ENCODE assay signal across 9 cellular contexts in the genomic region with DNA sequence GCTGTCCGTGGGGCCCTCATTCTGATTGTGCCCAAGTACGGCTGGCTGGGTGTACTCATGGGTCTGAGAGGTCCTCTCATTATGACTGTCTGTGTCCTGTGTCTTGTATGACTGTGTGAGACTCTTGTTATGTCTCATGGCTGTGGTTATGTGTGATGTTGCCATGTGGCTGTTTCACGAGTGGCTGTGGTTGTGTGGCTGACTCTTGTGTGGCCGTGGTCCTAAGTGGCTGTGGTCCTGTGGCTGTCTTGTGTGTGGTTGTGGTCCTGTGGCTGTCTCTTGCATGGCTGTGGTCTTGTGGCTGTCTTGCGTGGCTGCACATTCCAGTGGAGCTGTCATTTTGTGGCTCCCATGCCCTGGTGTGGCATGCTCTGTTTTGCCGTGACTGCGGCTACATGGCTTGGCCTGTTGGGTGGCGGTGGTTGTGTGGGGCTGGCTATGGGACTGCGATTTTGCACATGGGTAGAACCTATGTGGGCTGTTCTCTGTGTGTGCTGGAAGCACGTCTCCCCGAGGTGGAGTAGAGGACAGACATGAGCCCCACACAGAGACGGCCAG. TPM values are rescaled to one million over a fixed set of nuclear protein-coding genes. Genes with fewer than 3 reads are reported as not detected.
DNase-seq lines count a peak whose midpoint lies in the region; ATAC-seq lines count a peak whose summit lies in the region.
"Had no signal": no experiment of that assay in that cellular context is flagged by ENCODE, and none has a peak within 500 bp of the region (broad histone marks: within the 10 kb centered on the region; RNA-seq: fewer than 3 reads in every experiment).

No MANE protein-coding gene starts in this region.

- H2AFZ ChIP-seq in GM23248, result no peak overlapping the region

- WGBS in GM23248 (ENCODE audit: low coverage in 1 of 2, low lambda C conversion rate in 2 of 2, missing lambda C conversion rate in 2 of 2), 2 experiments, result 86 to 87% methylated on average over 12 of the region's 12 CpGs

- peak; percentile 77 to 81 for ATAC-seq in activated CD4-positive, CD25-positive, alpha-beta regulatory T cell treated with anti-CD3 and anti-CD28 coated beads, Interleukin-2, amount 50 U/mL, for 24 hours
- no peak for ATAC-seq in HG03159 (IDR thresholded peaks at IDR 0.05; ENCODE audit: unreplicated experiment)

- peaks cover 2% of the 10 kb centered on the region; the same call in 1 of the 2 replicates for H3K4me1 ChIP-seq in GM23248 (ENCODE audit: insufficient read depth)

- peaks cover 8% of the 10 kb centered on the region for H3K79me2 ChIP-seq in GM23248 (ENCODE audit: insufficient read depth)

- H3F3A ChIP-seq in GM23248 (ENCODE audit: insufficient read depth), result peaks cover 7% of the 10 kb centered on the region; the same call in 1 of the 2 replicates

- no peaks in the 10 kb centered on the region for H3K9me3 ChIP-seq in GM23248 (ENCODE audit: low read depth)

- H3K36me3 ChIP-seq in GM23248 (ENCODE audit: low read depth), result no peaks in the 10 kb centered on the region; the same call in 1 of the 2 replicates

- no peaks in the 10 kb centered on the region for H3K9me2 ChIP-seq in GM23248 (ENCODE audit: insufficient read depth)

- H3K9ac ChIP-seq in GM23248, result no peak overlapping the region

- H3K27ac ChIP-seq in GM23248, result no peak overlapping the region

- H3K4me2 ChIP-seq in GM23248 (ENCODE audit: unreplicated experiment), result no peak overlapping the region

- no peaks in the 10 kb centered on the region for H3K27me3 ChIP-seq in GM23248 (replicated peaks; ENCODE audit: insufficient read depth)

- DNase-seq in GM23248, result peak; percentile 50
- DNase-seq in effector CD4-positive, alpha-beta T cell, result peak; percentile 39
- DNase-seq in stimulated activated CD4-positive, alpha-beta T cell treated with anti-CD3 and anti-CD28 coated beads, Interleukin-4, amount 100 ng/mL, for 1 hour, result peak; percentile 51
- DNase-seq in globus pallidus (ENCODE audit: low spot score), result no peak
- no peak for DNase-seq in ACHN
- no peak for DNase-seq in NCI-H2029 treated with DMSO at 0.1 percent for 48 hours (lab: John Stamatoyannopoulos, UW)

- no peak overlapping the region for H3K4me3 ChIP-seq in GM23248

- in situ Hi-C loops in GM23248 (cut with MboI) (no loop called here), ACHN (cut with HindIII; ENCODE audit: low pct_ligation_motif_present, low pct_unique_long_range_greater_than_20kb, low sequenced_read_pairs) (no loop called here)

- H4K20me1 ChIP-seq in GM23248 (ENCODE audit: insufficient read depth), result no peaks in the 10 kb centered on the region

RNA-seq across cellular contexts. Expression of gene LYL1, which starts 2.5 kb away (rescaled TPM):
- not detected in 2 replicates for total RNA-seq in GM23248 (2014; rRNA removed; shearing (Covaris generic))
- polyA plus RNA-seq in GM23248 (2016; fragmentation: Nextera tagmentation; extraction: Ambion mirVana), result 0.18 TPM in 1 of 2 replicates, not detected in the other
- total RNA-seq: HT1080 had no signal

RNA-seq across cellular contexts. Expression of gene TRMT1, which starts 16.4 kb away (rescaled TPM):
- total RNA-seq in GM23248 (2014; rRNA removed; shearing (Covaris generic)), result 30.4 and 33.0 TPM in 2 replicates
- 27.0 and 31.8 TPM in 2 replicates for polyA plus RNA-seq in GM23248 (2016; fragmentation: Nextera tagmentation; extraction: Ambion mirVana)

RNA-seq across cellular contexts. Expression of gene NACC1, which starts 18.0 kb away (rescaled TPM):
- 104 and 105 TPM in 2 replicates for total RNA-seq in GM23248 (2014; rRNA removed; shearing (Covaris generic))
- polyA plus RNA-seq in GM23248 (2016; fragmentation: Nextera tagmentation; extraction: Ambion mirVana), result 1.4 and 2.6 TPM in 2 replicates

RNA-seq across cellular contexts. Expression of gene STX10, which starts 50.1 kb away (rescaled TPM):
- total RNA-seq in GM23248 (2014; rRNA removed; shearing (Covaris generic)), result 56.4 and 80.5 TPM in 2 replicates
- polyA plus RNA-seq in GM23248 (2016; fragmentation: Nextera tagmentation; extraction: Ambion mirVana), result 55.6 and 62.4 TPM in 2 replicates

RNA-seq across cellular contexts. Expression of gene IER2, which starts 50.1 kb away (rescaled TPM):
- total RNA-seq in GM23248 (2014; rRNA removed; shearing (Covaris generic)), result 27.8 and 30.4 TPM in 2 replicates
- 84.0 and 88.6 TPM in 2 replicates for polyA plus RNA-seq in GM23248 (2016; fragmentation: Nextera tagmentation; extraction: Ambion mirVana)

Comparison
In these comparisons a context has a peak if more than half of its experiments do, and no peak if none do; other contexts are left out.
1. DNase-seq: peak in GM23248 (single experiment), effector CD4-positive, alpha-beta T cell (single experiment) and stimulated activated CD4-positive, alpha-beta T cell treated with anti-CD3 and anti-CD28 coated beads, Interleukin-4, amount 100 ng/mL, for 1 hour (single experiment); none in globus pallidus (single experiment), ACHN (single experiment) and NCI-H2029 treated with DMSO at 0.1 percent for 48 hours (single experiment).